1 cellular context compared by ENCODE assay signal in the genomic region with DNA sequence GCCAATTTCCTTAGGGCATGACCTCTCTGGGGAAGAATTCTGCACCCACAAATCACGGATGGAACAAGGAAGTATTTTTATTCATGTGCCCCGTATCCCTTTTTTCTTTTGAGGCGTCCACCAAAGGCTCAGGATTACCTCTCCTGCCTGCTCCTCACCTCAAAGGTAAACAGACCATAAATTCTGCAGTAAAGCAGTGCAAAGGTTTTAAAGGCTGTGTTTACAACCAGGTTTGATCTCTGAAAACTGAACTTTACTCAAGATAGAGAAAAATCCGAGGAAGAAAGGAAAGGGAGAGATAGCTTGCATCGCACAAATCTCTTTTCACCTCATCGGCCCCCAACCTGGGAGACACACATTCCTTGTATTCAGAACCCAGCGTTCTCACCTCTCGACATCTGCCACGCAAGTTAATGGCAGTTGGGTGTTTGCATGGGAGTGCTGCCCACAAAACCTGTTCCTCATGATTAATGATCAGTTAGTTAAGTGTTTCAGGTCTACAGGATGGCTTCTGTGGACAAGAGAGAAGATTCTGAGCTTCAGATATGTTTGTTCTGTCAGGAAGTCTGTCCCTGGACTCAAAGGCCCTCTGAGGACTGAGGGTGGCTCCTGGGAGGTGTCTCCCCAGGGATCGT.
TF ChIP-seq lines count a peak whose summit lies in the region.

No MANE protein-coding gene starts in this region.

TF ChIP-seq in SK-N-SH, 30 proteins besides CTCF, POLR2A, EP300 and RAD21 (continued from another document):
- TF ChIP-seq, protein P1, sequence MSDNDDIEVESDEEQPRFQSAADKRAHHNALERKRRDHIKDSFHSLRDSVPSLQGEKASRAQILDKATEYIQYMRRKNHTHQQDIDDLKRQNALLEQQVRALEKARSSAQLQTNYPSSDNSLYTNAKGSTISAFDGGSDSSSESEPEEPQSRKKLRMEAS (IDR thresholded peaks at IDR 0.05; ENCODE audit: low read depth) = no peak
- TF ChIP-seq, protein P2, sequence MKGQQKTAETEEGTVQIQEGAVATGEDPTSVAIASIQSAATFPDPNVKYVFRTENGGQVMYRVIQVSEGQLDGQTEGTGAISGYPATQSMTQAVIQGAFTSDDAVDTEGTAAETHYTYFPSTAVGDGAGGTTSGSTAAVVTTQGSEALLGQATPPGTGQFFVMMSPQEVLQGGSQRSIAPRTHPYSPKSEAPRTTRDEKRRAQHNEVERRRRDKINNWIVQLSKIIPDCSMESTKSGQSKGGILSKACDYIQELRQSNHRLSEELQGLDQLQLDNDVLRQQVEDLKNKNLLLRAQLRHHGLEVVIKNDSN (IDR thresholded peaks at IDR 0.05; ENCODE audit: borderline replicate concordance, low read depth) = no peak
- no peak for TF ChIP-seq TCF12 (IDR thresholded peaks at IDR 0.05)
- TF ChIP-seq TEAD4 (IDR thresholded peaks at IDR 0.05; ENCODE audit: borderline replicate concordance, insufficient read depth) = no peak
